11 cellular contexts compared by ENCODE assay signal in genomic region chr11:22554221-22554620, GRCh38.
DNase-seq lines count a peak whose midpoint lies in the region; ATAC-seq and TF ChIP-seq lines count a peak whose summit lies in the region.
"Had no signal": no experiment of that assay in that cellular context is flagged by ENCODE, and none has a peak within 500 bp of the region (broad histone marks: within the 10 kb centered on the region; RNA-seq: fewer than 3 reads in every experiment).

No MANE protein-coding gene starts in this region.

- H3K9me3 ChIP-seq in BE2C: no peaks in the 10 kb centered on the region
- H3K9me3 ChIP-seq: body of pancreas had no signal

- no peak for TF ChIP-seq CTCF in GM20000 (IDR thresholded peaks at IDR 0.05; ENCODE audit: extremely low read depth, missing control alignments)
- no peak for TF ChIP-seq CTCF in BE2C (IDR thresholded peaks at IDR 0.05; ENCODE audit: low read depth, low read length)

- peak; percentile 10 for DNase-seq in GM20000 (ENCODE audit: low spot score)
- DNase-seq in NCI-H1048 (lab: John Stamatoyannopoulos, UW): no peak
- no peak for DNase-seq in BE2C
- DNase-seq in activated CD8-positive, alpha-beta memory T cell treated with anti-CD3 and anti-CD28 coated beads, Interleukin-2, amount 50 U/mL, for 48 hours: no peak
- DNase-seq in NAMALWA (ENCODE audit: low spot score): no peak
- DNase-seq: activated CD8-positive, alpha-beta memory T cell treated with anti-CD3 and anti-CD28 coated beads, Interleukin-2, amount 50 U/mL, for 4 hours; body of pancreas had no signal

- H3K36me3 ChIP-seq in BE2C: no peaks in the 10 kb centered on the region

- H3K4me1 ChIP-seq in BE2C: no peaks in the 10 kb centered on the region
- H3K4me1 ChIP-seq: body of pancreas had no signal

- H3K27me3 ChIP-seq in BE2C: no peaks in the 10 kb centered on the region
- H3K27me3 ChIP-seq: body of pancreas, hepatocyte had no signal

- no peak overlapping the region for H3K4me3 ChIP-seq in BE2C (ENCODE audit: low read depth, low read length)
- H3K4me3 ChIP-seq: body of pancreas, hepatocyte had no signal

- ATAC-seq in GM18858 (IDR thresholded peaks at IDR 0.05; ENCODE audit: unreplicated experiment) (peak; percentile 94), HG02970 (IDR thresholded peaks at IDR 0.05; ENCODE audit: low FRiP score, unreplicated experiment) (peak; percentile 71), HG03575 (IDR thresholded peaks at IDR 0.05; ENCODE audit: extremely low read depth, insufficient number of reproducible peaks, low FRiP score, unreplicated experiment) (peak; percentile 78)
- ATAC-seq: body of pancreas had no signal
